ENCODE assay signal across 7 cellular contexts in genomic region chr22:49962751-49963646, GRCh38.
DNase-seq lines count a peak whose midpoint lies in the region; ATAC-seq and TF ChIP-seq lines count a peak whose summit lies in the region.

No MANE protein-coding gene starts in this region.

- peaks cover 25% of the 10 kb centered on the region for H3K36me3 ChIP-seq in adipocyte (ENCODE audit: control insufficient read depth, insufficient read depth, low read length, severe bottlenecking)
- peaks cover 18% of the 10 kb centered on the region; the same call in 1 of the 2 replicates for H3K36me3 ChIP-seq in iPS-20b (ENCODE audit: insufficient read depth, low read depth, low read length)

- no peak for TF ChIP-seq EP300 in Ishikawa (IDR thresholded peaks at IDR 0.05; ENCODE audit: borderline replicate concordance)

- no peak overlapping the region for H3K27ac ChIP-seq in iPS-20b (ENCODE audit: low read length)

- H3K9me3 ChIP-seq in adipocyte (ENCODE audit: control insufficient read depth, low read length) = no peaks in the 10 kb centered on the region
- H3K9me3 ChIP-seq in iPS-20b (ENCODE audit: insufficient read depth, low read depth, low read length) = no peaks in the 10 kb centered on the region

- no peak for DNase-seq in adipocyte (ENCODE audit: low read depth)
- DNase-seq in stimulated activated CD4-positive, alpha-beta T cell treated with anti-CD3 and anti-CD28 coated beads, Interleukin-4, amount 100 ng/mL, for 4 hours = peak; percentile 26

- H3K9ac ChIP-seq in adipocyte (ENCODE audit: low read length) (peak overlapping the region; percentile 98), iPS-20b (ENCODE audit: low read depth, low read length) (peak overlapping the region; percentile 65; the same call in 1 of the 2 replicates)

- peaks cover 65% of the 10 kb centered on the region for H3K4me1 ChIP-seq in adipocyte (ENCODE audit: control insufficient read depth, insufficient read depth, low read length)
- H3K4me1 ChIP-seq in iPS-20b (ENCODE audit: insufficient read depth, low read length) = no peaks in the 10 kb centered on the region; the same call in 1 of the 2 replicates

- no peak for ATAC-seq in HG03460 (IDR thresholded peaks at IDR 0.05; ENCODE audit: unreplicated experiment)
- ATAC-seq in GM19035 (IDR thresholded peaks at IDR 0.05; ENCODE audit: unreplicated experiment) = no peak
- no peak for ATAC-seq in GM21526 (IDR thresholded peaks at IDR 0.05; ENCODE audit: low FRiP score, unreplicated experiment)

- H3K27me3 ChIP-seq in adipocyte (replicated peaks; ENCODE audit: control insufficient read depth, insufficient read depth, low read length) (no peaks in the 10 kb centered on the region), iPS-20b (ENCODE audit: insufficient read depth, low read length) (peaks cover 17% of the 10 kb centered on the region; the same call in 1 of the 2 replicates)

- TF ChIP-seq RAD21 in Ishikawa (IDR thresholded peaks at IDR 0.05; ENCODE audit: low read depth) = no peak

- H3K4me3 ChIP-seq in adipocyte (ENCODE audit: low read length) = peak overlapping the region; percentile 92
- H3K4me3 ChIP-seq in iPS-20b (ENCODE audit: low read length) = peak overlapping the region; percentile 51; the same call in 1 of the 2 replicates

TF ChIP-seq in Ishikawa, 13 proteins besides CTCF, POLR2A, EP300 and RAD21:
- TF ChIP-seq TCF12 (IDR thresholded peaks at IDR 0.05; ENCODE audit: low read depth) (no peak), NFIC (IDR thresholded peaks at IDR 0.05) (no peak), EGR1 (IDR thresholded peaks at IDR 0.05) (peak; percentile 51; the same call in 1 of the 2 replicates), CREB1 (IDR thresholded peaks at IDR 0.05; ENCODE audit: low read depth) (no peak), ZBTB7A (IDR thresholded peaks at IDR 0.05; ENCODE audit: low read depth) (no peak; the same call in 1 of the 2 replicates)
